In genomic region chr1:164561007-164561406, GRCh38 we compare ENCODE assay signal across 10 cellular contexts. TPM values are rescaled to one million over a fixed set of nuclear protein-coding genes. Genes with fewer than 3 reads are reported as not detected.
A peak's percentile ranks its signal among the peaks of the same experiment; 100 is the strongest.
DNase-seq lines count a peak whose midpoint lies in the region; ATAC-seq and TF ChIP-seq lines count a peak whose summit lies in the region.
"Had no signal": no experiment of that assay in that cellular context is flagged by ENCODE, and none has a peak within 500 bp of the region (broad histone marks: within the 10 kb centered on the region; RNA-seq: fewer than 3 reads in every experiment).

No MANE protein-coding gene starts in this region.

- no peak for TF ChIP-seq CTCF in BJ (IDR thresholded peaks at IDR 0.05; ENCODE audit: insufficient read depth, low read depth, low read length)
- no peak for TF ChIP-seq CTCF in fibroblast of lung (conservative IDR thresholded peaks at IDR 0.05 in 1 of 2, IDR thresholded peaks at IDR 0.05 in 1 of 2; ENCODE audit: low read depth in 1 of 2, low read length in 2 of 2)
- no peak for TF ChIP-seq CTCF in ovary (IDR thresholded peaks at IDR 0.05)

- H3K27me3 ChIP-seq in BJ (ENCODE audit: control insufficient read depth, insufficient read depth, low read length): no peaks in the 10 kb centered on the region
- H3K27me3 ChIP-seq in NT2/D1 (ENCODE audit: insufficient read depth, insufficient read length): no peaks in the 10 kb centered on the region
- no peaks in the 10 kb centered on the region for H3K27me3 ChIP-seq in fibroblast of lung (ENCODE audit: control insufficient read depth, insufficient read depth, low read length)
- no peaks in the 10 kb centered on the region for H3K27me3 ChIP-seq in ovary

- TF ChIP-seq POLR2A in ovary (IDR thresholded peaks at IDR 0.05): no peak

- H3K4me3 Mint-ChIP-seq in activated CD8-positive, alpha-beta T cell treated with anti-CD3 and anti-CD28 coated beads, Interleukin-2, amount 10 ng/mL, durations not matched to agents 7 days and 5 days: no peak overlapping the region

- no peak for ATAC-seq in activated CD8-positive, alpha-beta T cell treated with anti-CD3 and anti-CD28 coated beads, Interleukin-2, amount 10 ng/mL, durations not matched to agents 7 days and 5 days
- ATAC-seq: Panc1 had no signal

- no peaks in the 10 kb centered on the region for H4K20me1 ChIP-seq in fibroblast of lung (ENCODE audit: control insufficient read depth, extremely low read depth, insufficient read depth, low read length)

- peak overlapping the region; percentile 94 for H3K9ac ChIP-seq in NT2/D1 (ENCODE audit: insufficient read length, low read depth)
- H3K9ac ChIP-seq in fibroblast of lung (ENCODE audit: insufficient read depth, low read length): peak overlapping the region; percentile 41

- peaks cover 24% of the 10 kb centered on the region for H3K27me3 Mint-ChIP-seq in activated CD8-positive, alpha-beta T cell treated with anti-CD3 and anti-CD28 coated beads, Interleukin-2, amount 10 ng/mL, durations not matched to agents 7 days and 5 days (ENCODE audit: low read depth)

- CTCF ChIA-PET in BJ (lab: Yijun Ruan, JAX): interaction anchor here (0.7 to 1.1 kb wide), 3 partner anchors 13 to 56 kb away, joined by 3 read pairs; no protein-coding TSS in a partner anchor
- CTCF ChIA-PET in activated CD8-positive, alpha-beta T cell treated with anti-CD3 and anti-CD28 coated beads, Interleukin-2, amount 10 ng/mL, durations not matched to agents 7 days and 5 days (lab: Charles Lee): no interaction called here

- POLR2A ChIA-PET in BJ (lab: Charles Lee): no interaction called here
- POLR2A ChIA-PET in activated CD8-positive, alpha-beta T cell treated with anti-CD3 and anti-CD28 coated beads, Interleukin-2, amount 10 ng/mL, durations not matched to agents 7 days and 5 days (lab: Charles Lee): no interaction called here

- H3K9me3 ChIP-seq in NT2/D1 (ENCODE audit: insufficient read depth, low read length) (no peaks in the 10 kb centered on the region), fibroblast of lung (ENCODE audit: control insufficient read depth, insufficient read depth, low read depth, low read length) (no peaks in the 10 kb centered on the region), ovary (no peaks in the 10 kb centered on the region)

- H3K4me3 ChIP-seq in BJ (ENCODE audit: low read depth, low read length) (peak overlapping the region; percentile 83), NT2/D1 (ENCODE audit: insufficient read length, low read depth) (peak overlapping the region; percentile 92), fibroblast of lung (replicated peaks in 1 of 4; ENCODE audit: control extremely low read depth in 1 of 4, insufficient read depth in 1 of 4, low read depth in 3 of 4, low read length in 4 of 4) (peak overlapping the region; percentile 61 to 95 (median 71)), ovary (peak overlapping the region; percentile 71)

- no peaks in the 10 kb centered on the region for H3K36me3 Mint-ChIP-seq in activated CD8-positive, alpha-beta T cell treated with anti-CD3 and anti-CD28 coated beads, Interleukin-2, amount 10 ng/mL, durations not matched to agents 7 days and 5 days (ENCODE audit: low read depth)

- no peaks in the 10 kb centered on the region for H3K4me1 ChIP-seq in NT2/D1 (ENCODE audit: insufficient read depth, insufficient read length)
- no peaks in the 10 kb centered on the region for H3K4me1 ChIP-seq in fibroblast of lung (ENCODE audit: control insufficient read depth, extremely low read depth, insufficient read depth, low read length)
- H3K4me1 ChIP-seq in ovary (ENCODE audit: insufficient read depth): peaks cover 4% of the 10 kb centered on the region

- peaks cover 58% of the 10 kb centered on the region for H3K79me2 ChIP-seq in fibroblast of lung (ENCODE audit: control insufficient read depth, insufficient read depth, low read length)

- H3K36me3 ChIP-seq in BJ (ENCODE audit: control insufficient read depth, insufficient read depth, low read length): no peaks in the 10 kb centered on the region
- peaks cover 15% of the 10 kb centered on the region for H3K36me3 ChIP-seq in NT2/D1 (ENCODE audit: insufficient read depth, insufficient read length, low read length)
- H3K36me3 ChIP-seq in fibroblast of lung (ENCODE audit: control insufficient read depth, insufficient read depth, low read length): no peaks in the 10 kb centered on the region
- H3K36me3 ChIP-seq in ovary: no peaks in the 10 kb centered on the region

- H3K4me2 ChIP-seq in fibroblast of lung (ENCODE audit: extremely low read depth, insufficient read depth, low read length): peak overlapping the region; percentile 88

- no peak for DNase-seq in BJ (ENCODE audit: low read depth)
- no peak for DNase-seq in NT2/D1 (ENCODE audit: low read depth, low spot score)
- DNase-seq in fibroblast of lung (ENCODE audit: low read depth in 2 of 2): peak; percentile 22 to 23
- no peak for DNase-seq in ovary
- no peak for DNase-seq in activated CD8-positive, alpha-beta T cell treated with anti-CD3 and anti-CD28 coated beads, Interleukin-2, amount 10 ng/mL, durations not matched to agents 7 days and 5 days
- no peak for DNase-seq in GM19240 (ENCODE audit: insufficient read length, low spot score)
- DNase-seq in NCI-H1105 (lab: John Stamatoyannopoulos, UW): no peak
- no peak for DNase-seq in islet precursor cell
- DNase-seq: activated naive CD4-positive, alpha-beta T cell treated with Interleukin-2 at 50 U/mL for 16 hours had no signal

- TF ChIP-seq EP300 in ovary (IDR thresholded peaks at IDR 0.05): no peak

- WGBS in ovary, 3 donors: 1 to 2% (median 2%) methylated on average over 7 of the region's 7 CpGs

- H3K9me3 Mint-ChIP-seq in activated CD8-positive, alpha-beta T cell treated with anti-CD3 and anti-CD28 coated beads, Interleukin-2, amount 10 ng/mL, durations not matched to agents 7 days and 5 days (ENCODE audit: insufficient read depth): no peaks in the 10 kb centered on the region

- H3K4me1 Mint-ChIP-seq in activated CD8-positive, alpha-beta T cell treated with anti-CD3 and anti-CD28 coated beads, Interleukin-2, amount 10 ng/mL, durations not matched to agents 7 days and 5 days (ENCODE audit: low read depth): peaks cover 4% of the 10 kb centered on the region

- intact Hi-C loops in ovary (cut with DNase I): loop anchor here in 2 of 4 donors (10.0 kb wide), 2 partner anchors 224 to 234 kb away; no protein-coding TSS in a partner anchor

- H3K27ac ChIP-seq in fibroblast of lung (ENCODE audit: insufficient read depth, low read length): peak overlapping the region; percentile 55
- H3K27ac ChIP-seq in ovary: peak overlapping the region in 1 of 2 donors; percentile 91

- H2AFZ ChIP-seq in fibroblast of lung (ENCODE audit: low read length): no peak overlapping the region

- H3K27ac Mint-ChIP-seq in activated CD8-positive, alpha-beta T cell treated with anti-CD3 and anti-CD28 coated beads, Interleukin-2, amount 10 ng/mL, durations not matched to agents 7 days and 5 days: no peak overlapping the region

RNA-seq across cellular contexts. Expression of gene PBX1, which starts 2.0 kb away (rescaled TPM):
- 46.1 and 46.4 TPM in 2 replicates for polyA plus RNA-seq in BJ (2011; rRNA removed)
- 45.4 and 48.3 TPM in 2 replicates for polyA minus RNA-seq in BJ (2011; rRNA and poly(A)+ RNA removed)
- 39.8 and 46.7 TPM in 2 replicates for total RNA-seq in fibroblast of lung
- 43.1 and 47.2 TPM in 2 replicates for polyA plus RNA-seq in fibroblast of lung
- 31.1 and 38.6 TPM in 2 replicates for polyA plus RNA-seq in fibroblast of lung (2012)
- 103 and 112 TPM in 2 replicates for polyA minus RNA-seq in fibroblast of lung (ENCODE audit: low replicate concordance)
- total RNA-seq in ovary: 100 to 1,000 TPM in 5 of 7 donors, 10 to 100 TPM in 2; 73.2 to 220 (median 144) TPM
- polyA plus RNA-seq in ovary: 100 to 1,000 TPM in 1 of 2 donors, 10 to 100 TPM in 1; 43.7 to 142 TPM
- total RNA-seq in activated CD8-positive, alpha-beta T cell treated with anti-CD3 and anti-CD28 coated beads, Interleukin-2, amount 10 ng/mL, durations not matched to agents 7 days and 5 days: not detected

Comparison
In these comparisons a context has a peak if more than half of its experiments do, and no peak if none do; other contexts are left out.
1. DNase-seq: peak in fibroblast of lung (2 of 2); none in BJ (single experiment), NT2/D1 (single experiment), ovary (0 of 5), activated CD8-positive, alpha-beta T cell treated with anti-CD3 and anti-CD28 coated beads, Interleukin-2, amount 10 ng/mL, durations not matched to agents 7 days and 5 days (single experiment), GM19240 (single experiment), NCI-H1105 (single experiment) and islet precursor cell (single experiment).
2. RNA of gene PBX1, which starts 2.0 kb away (total RNA-seq): 73.2 to 220 TPM in ovary and 39.8 to 46.7 TPM in fibroblast of lung; not detected in activated CD8-positive, alpha-beta T cell treated with anti-CD3 and anti-CD28 coated beads, Interleukin-2, amount 10 ng/mL, durations not matched to agents 7 days and 5 days; every median in the first group is over 10 times any median in the second.
3. Peak in every context shown above with its lines, with median percentiles within 50 percentile points of each other: H3K4me3 ChIP-seq.